3 cellular contexts compared by ENCODE assay signal in the genomic region with DNA sequence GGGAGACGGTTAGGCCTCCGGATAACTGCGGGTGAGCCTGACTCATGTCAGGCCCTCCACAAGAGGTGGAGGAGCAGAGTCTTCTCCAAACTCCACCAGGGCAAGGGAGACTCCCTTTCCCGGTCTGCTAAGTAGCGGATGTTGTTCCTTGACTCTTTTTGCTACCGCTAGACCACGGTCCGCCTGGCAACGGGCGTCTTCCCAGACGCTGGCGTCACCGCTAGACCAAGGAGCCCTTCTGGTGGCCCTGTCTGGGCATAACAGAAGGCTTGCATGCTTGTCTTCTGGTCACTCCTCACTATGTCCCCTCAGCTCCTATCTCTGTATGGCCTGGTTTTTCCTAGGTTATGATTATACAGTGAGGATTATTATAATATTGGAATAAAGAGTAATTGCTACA. TPM values are rescaled to one million over a fixed set of nuclear protein-coding genes. Genes with fewer than 3 reads are reported as not detected.
"Had no signal": no experiment of that assay in that cellular context is flagged by ENCODE, and none has a peak within 500 bp of the region (broad histone marks: within the 10 kb centered on the region; RNA-seq: fewer than 3 reads in every experiment).

No MANE protein-coding gene starts in this region.

RNA-seq across cellular contexts. Expression of a gene that starts 15.4 kb away (rescaled TPM):
- total RNA-seq: SJCRH30 had no signal

RNA-seq across cellular contexts. Expression of a gene that starts 16.0 kb away (rescaled TPM):
- total RNA-seq: SJCRH30; T-helper 1 cell treated with Interleukin-12 subunit alpha and Interleukin-12 subunit beta and Interleukin-4 antibody, amounts not matched to agents 30 ng/mL and 1 ng/mL, for 36 hours had no signal
- polyA plus RNA-seq: aorta had no signal
